Comparison of ENCODE assay signal across 16 cellular contexts in the genomic region with DNA sequence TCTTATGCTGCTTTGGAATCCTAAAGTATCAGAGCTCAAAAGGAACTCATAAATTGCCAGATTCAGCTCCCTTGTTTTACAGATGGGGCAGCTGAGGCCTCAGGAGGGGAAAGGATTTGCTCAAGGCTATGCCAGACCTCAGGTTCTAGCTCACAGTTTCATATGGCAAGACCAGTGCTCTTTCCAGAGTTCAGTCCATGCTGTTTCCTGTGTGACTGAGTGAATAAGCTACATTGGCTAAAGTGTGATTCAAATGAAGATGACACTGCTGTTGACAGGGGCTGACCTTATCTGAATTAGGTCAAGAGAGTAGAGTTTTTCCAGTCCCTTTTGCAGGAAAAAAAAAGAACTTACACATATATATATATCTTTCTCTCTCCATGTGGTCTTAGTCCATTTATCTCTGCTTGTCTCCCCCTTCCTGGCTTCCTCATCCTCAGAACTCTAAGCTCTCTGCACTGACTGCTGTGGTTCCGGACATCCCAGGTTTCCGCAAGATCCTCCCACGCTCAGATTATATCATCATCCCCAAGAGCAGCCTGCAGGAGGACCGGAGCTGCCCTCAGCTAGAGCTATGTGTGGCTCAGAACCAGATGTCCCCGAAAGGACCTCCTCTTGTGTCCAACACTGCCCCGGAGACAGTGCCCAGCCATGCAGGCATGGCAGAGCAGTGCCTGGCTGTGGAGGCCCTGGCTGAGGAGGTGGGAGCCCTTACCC. TPM values are rescaled to one million over a fixed set of nuclear protein-coding genes. Genes with fewer than 3 reads are reported as not detected.
DNase-seq lines count a peak whose midpoint lies in the region; ATAC-seq and TF ChIP-seq lines count a peak whose summit lies in the region.
"Had no signal": no experiment of that assay in that cellular context is flagged by ENCODE, and none has a peak within 500 bp of the region (broad histone marks: within the 10 kb centered on the region; RNA-seq: fewer than 3 reads in every experiment).

No MANE protein-coding gene starts in this region.

- H3K27ac ChIP-seq in right atrium auricular region (no peak overlapping the region), upper lobe of right lung (no peak overlapping the region)
- H3K27ac ChIP-seq: ascending aorta, foreskin keratinocyte, neutrophil had no signal

- no peaks in the 10 kb centered on the region for H3K9me3 ChIP-seq in right atrium auricular region
- no peaks in the 10 kb centered on the region for H3K9me3 ChIP-seq in upper lobe of right lung
- H3K9me3 ChIP-seq: ascending aorta, neutrophil had no signal

- no peaks in the 10 kb centered on the region for H3K4me1 ChIP-seq in right atrium auricular region
- H3K4me1 ChIP-seq in upper lobe of right lung, result no peaks in the 10 kb centered on the region
- H3K4me1 ChIP-seq: ascending aorta, foreskin keratinocyte had no signal

- no peaks in the 10 kb centered on the region for H3K27me3 ChIP-seq in right atrium auricular region
- H3K27me3 ChIP-seq in upper lobe of right lung, result no peaks in the 10 kb centered on the region
- H3K27me3 ChIP-seq: ascending aorta, foreskin keratinocyte, neutrophil had no signal

- H3K36me3 ChIP-seq in right atrium auricular region, result peaks cover 75% of the 10 kb centered on the region
- H3K36me3 ChIP-seq in upper lobe of right lung, result peaks cover 93% of the 10 kb centered on the region

- ATAC-seq in Right ventricle myocardium superior (ENCODE audit: poor library complexity), result peak; percentile 31
- peak; percentile 84 for ATAC-seq in left ventricle myocardium superior
- ATAC-seq in upper lobe of right lung, result peak; percentile 30
- no peak for ATAC-seq in GM18517 (IDR thresholded peaks at IDR 0.05; ENCODE audit: unreplicated experiment)
- ATAC-seq: foreskin keratinocyte, sciatic nerve, T-helper 17 cell had no signal

- no peak overlapping the region for H3K4me3 ChIP-seq in right atrium auricular region
- no peak overlapping the region for H3K4me3 ChIP-seq in upper lobe of right lung
- H3K4me3 ChIP-seq: ascending aorta had no signal

- TF ChIP-seq CTCF in right atrium auricular region (IDR thresholded peaks at IDR 0.05) (no peak), upper lobe of right lung (IDR thresholded peaks at IDR 0.05) (no peak)

- DNase-seq in Right ventricle myocardium superior (no peak), right atrium auricular region (ENCODE audit: low spot score) (no peak), amniotic epithelial cell (ENCODE audit: low read depth) (peak; percentile 77), left ventricle myocardium superior (no peak), upper lobe of right lung (no peak), NCI-H446 treated with DMSO at 0.1 percent for 48 hours (lab: John Stamatoyannopoulos, UW) (no peak), AG08395 (ENCODE audit: low spot score) (no peak)
- DNase-seq: activated effector memory CD4-positive, alpha-beta T cell treated with anti-CD3 and anti-CD28 coated beads, Interleukin-2, amount 50 U/mL, for 16 hours; foreskin keratinocyte; NCI-H1092; NCI-H526; T-helper 17 cell had no signal

- intact Hi-C loops in Right ventricle myocardium superior (cut with DNase I), result no loop called here
- intact Hi-C loops in left ventricle myocardium superior (cut with micrococcal nuclease), result no loop called here
- intact Hi-C loops in upper lobe of right lung (cut with DNase I), result no loop called here

RNA-seq across cellular contexts. Expression of gene HMGXB3, which starts 9.3 kb away (rescaled TPM):
- total RNA-seq in Right ventricle myocardium superior, result 13.8 TPM
- total RNA-seq in right atrium auricular region, result 10 to 100 TPM; 18.4 to 21.1 TPM
- 14.2 TPM for total RNA-seq in left ventricle myocardium superior
- 33.7 TPM for total RNA-seq in upper lobe of right lung

RNA-seq across cellular contexts. Expression of gene TIGD6, which starts 9.4 kb away (rescaled TPM):
- 1.9 TPM for total RNA-seq in Right ventricle myocardium superior
- total RNA-seq in right atrium auricular region, result 1 to 10 TPM; 1.6 to 2.3 TPM
- total RNA-seq in left ventricle myocardium superior, result 1.9 TPM
- total RNA-seq in upper lobe of right lung, result 4.0 TPM

RNA-seq across cellular contexts. Expression of gene SLC26A2, which starts 49.3 kb away (rescaled TPM):
- total RNA-seq in Right ventricle myocardium superior, result 2.9 TPM
- 10 to 100 TPM in 1 of 2 donors, 1 to 10 TPM in 1; 7.2 to 12.0 TPM for total RNA-seq in right atrium auricular region
- total RNA-seq in left ventricle myocardium superior, result 3.2 TPM
- total RNA-seq in upper lobe of right lung, result 18.9 TPM
